ENCODE assay signal across 1 cellular context in the genomic region with DNA sequence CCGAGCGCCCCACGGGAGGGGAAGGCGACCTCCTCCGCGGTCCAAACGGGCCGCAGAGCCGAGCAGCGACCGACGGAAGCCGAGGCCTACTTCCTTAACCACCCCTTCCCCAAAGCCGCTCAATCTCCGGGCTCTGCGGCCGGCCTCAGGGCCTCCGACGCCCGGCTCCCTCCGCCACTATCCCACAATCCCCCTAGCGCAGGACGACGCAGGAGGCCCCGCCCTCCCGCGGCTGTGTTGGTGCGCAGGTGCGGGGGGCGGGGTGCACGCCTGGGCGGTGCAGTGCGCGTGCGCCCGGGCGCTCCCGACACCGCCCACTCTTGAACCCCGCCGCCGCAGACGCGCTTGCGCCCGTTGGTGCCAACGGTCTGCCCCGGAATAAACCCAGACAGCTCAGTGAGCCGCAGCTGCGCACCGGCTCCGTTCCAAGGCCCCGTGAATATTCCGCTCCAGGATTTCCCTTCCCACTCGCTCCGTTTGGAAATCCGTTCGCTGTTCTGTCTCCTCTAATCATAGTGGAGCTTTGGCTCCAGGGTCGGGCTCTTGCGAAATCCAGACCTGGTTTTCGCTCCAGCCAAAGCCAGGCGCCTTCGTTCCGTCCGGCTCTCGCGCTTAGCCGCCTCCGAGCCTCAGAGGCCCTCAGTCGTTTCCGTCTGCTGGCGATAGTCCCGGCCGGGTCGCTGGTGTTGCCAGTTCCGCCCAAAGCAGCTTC.
TF ChIP-seq lines count a peak whose summit lies in the region.

A gene with protein sequence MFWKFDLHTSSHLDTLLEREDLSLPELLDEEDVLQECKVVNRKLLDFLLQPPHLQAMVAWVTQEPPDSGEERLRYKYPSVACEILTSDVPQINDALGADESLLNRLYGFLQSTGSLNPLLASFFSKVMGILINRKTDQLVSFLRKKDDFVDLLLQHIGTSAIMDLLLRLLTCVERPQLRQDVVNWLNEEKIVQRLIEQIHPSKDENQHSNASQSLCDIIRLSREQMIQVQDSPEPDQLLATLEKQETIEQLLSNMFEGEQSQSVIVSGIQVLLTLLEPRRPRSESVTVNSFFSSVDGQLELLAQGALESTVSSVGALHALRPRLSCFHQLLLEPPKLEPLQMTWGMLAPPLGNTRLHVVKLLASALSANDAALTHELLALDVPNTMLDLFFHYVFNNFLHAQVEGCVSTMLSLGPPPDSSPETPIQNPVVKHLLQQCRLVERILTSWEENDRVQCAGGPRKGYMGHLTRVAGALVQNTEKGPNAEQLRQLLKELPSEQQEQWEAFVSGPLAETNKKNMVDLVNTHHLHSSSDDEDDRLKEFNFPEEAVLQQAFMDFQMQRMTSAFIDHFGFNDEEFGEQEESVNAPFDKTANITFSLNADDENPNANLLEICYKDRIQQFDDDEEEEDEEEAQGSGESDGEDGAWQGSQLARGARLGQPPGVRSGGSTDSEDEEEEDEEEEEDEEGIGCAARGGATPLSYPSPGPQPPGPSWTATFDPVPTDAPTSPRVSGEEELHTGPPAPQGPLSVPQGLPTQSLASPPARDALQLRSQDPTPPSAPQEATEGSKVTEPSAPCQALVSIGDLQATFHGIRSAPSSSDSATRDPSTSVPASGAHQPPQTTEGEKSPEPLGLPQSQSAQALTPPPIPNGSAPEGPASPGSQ (minus strand): TSS at position 190 of the 712 bp plus-strand sequence. CDS start 11,914 bp downstream, outside the sequence.

TF ChIP-seq in K562, 482 proteins besides CTCF, POLR2A, EP300 and RAD21 (continued from another document and continues in another):
- TF ChIP-seq TAF9B (IDR thresholded peaks at IDR 0.05; ENCODE audit: partially characterized antibody) (peak; percentile 89), JUNB (CRISPR knock-in tag; conservative IDR thresholded peaks at IDR 0.05) (no peak), SIRT6 (IDR thresholded peaks at IDR 0.05; ENCODE audit: low read depth, low read length) (no peak), RBM17 (IDR thresholded peaks at IDR 0.05; ENCODE audit: borderline replicate concordance, low read depth, low read length) (no peak), ILF3 (IDR thresholded peaks at IDR 0.05; ENCODE audit: borderline replicate concordance) (no peak), TBL1XR1 (IDR thresholded peaks at IDR 0.05; ENCODE audit: low read length in 2 of 2) (peak; percentile 93 to 96; a peak in 3 of 4 replicates), IFI16 (CRISPR knock-in tag; IDR thresholded peaks at IDR 0.05) (no peak), ZNF589 (CRISPR knock-in tag; IDR thresholded peaks at IDR 0.05; ENCODE audit: low read depth) (peak; percentile 82), CXXC5 (CRISPR knock-in tag; IDR thresholded peaks at IDR 0.05) (peak; percentile 99), NFE2 (IDR thresholded peaks at IDR 0.05; ENCODE audit: low read depth) (no peak), ZNF133 (CRISPR knock-in tag; IDR thresholded peaks at IDR 0.05) (no peak), FIP1L1 (IDR thresholded peaks at IDR 0.05; ENCODE audit: low read depth, low read length, poor library complexity, severe bottlenecking) (peak; percentile 91), KDM4B (IDR thresholded peaks at IDR 0.05; ENCODE audit: borderline replicate concordance in 2 of 2, low read depth in 1 of 2) (peak in 1 of 2 experiments; percentile 88; a peak in 2 of 4 replicates), ZFP30 (CRISPR knock-in tag; IDR thresholded peaks at IDR 0.05; ENCODE audit: borderline replicate concordance) (no peak), ZKSCAN1 (IDR thresholded peaks at IDR 0.05; ENCODE audit: low read depth, low read length) (peak; percentile 78; the same call in 1 of the 2 replicates), SRSF7 (optimal IDR thresholded peaks at IDR 0.05; ENCODE audit: low read depth, low read length) (no peak), HDAC2 (IDR thresholded peaks at IDR 0.05) (peak; percentile 93)
- TF ChIP-seq, protein P1, sequence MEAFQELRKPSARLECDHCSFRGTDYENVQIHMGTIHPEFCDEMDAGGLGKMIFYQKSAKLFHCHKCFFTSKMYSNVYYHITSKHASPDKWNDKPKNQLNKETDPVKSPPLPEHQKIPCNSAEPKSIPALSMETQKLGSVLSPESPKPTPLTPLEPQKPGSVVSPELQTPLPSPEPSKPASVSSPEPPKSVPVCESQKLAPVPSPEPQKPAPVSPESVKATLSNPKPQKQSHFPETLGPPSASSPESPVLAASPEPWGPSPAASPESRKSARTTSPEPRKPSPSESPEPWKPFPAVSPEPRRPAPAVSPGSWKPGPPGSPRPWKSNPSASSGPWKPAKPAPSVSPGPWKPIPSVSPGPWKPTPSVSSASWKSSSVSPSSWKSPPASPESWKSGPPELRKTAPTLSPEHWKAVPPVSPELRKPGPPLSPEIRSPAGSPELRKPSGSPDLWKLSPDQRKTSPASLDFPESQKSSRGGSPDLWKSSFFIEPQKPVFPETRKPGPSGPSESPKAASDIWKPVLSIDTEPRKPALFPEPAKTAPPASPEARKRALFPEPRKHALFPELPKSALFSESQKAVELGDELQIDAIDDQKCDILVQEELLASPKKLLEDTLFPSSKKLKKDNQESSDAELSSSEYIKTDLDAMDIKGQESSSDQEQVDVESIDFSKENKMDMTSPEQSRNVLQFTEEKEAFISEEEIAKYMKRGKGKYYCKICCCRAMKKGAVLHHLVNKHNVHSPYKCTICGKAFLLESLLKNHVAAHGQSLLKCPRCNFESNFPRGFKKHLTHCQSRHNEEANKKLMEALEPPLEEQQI (IDR thresholded peaks at IDR 0.05) = no peak
- TF ChIP-seq, protein P2, sequence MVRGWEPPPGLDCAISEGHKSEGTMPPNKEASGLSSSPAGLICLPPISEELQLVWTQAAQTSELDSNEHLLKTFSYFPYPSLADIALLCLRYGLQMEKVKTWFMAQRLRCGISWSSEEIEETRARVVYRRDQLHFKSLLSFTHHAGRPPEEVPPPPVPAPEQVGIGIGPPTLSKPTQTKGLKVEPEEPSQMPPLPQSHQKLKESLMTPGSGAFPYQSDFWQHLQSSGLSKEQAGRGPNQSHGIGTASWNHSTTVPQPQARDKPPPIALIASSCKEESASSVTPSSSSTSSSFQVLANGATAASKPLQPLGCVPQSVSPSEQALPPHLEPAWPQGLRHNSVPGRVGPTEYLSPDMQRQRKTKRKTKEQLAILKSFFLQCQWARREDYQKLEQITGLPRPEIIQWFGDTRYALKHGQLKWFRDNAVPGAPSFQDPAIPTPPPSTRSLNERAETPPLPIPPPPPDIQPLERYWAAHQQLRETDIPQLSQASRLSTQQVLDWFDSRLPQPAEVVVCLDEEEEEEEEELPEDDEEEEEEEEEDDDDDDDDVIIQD (CRISPR knock-in tag; IDR thresholded peaks at IDR 0.05) = no peak
- TF ChIP-seq, protein P3, sequence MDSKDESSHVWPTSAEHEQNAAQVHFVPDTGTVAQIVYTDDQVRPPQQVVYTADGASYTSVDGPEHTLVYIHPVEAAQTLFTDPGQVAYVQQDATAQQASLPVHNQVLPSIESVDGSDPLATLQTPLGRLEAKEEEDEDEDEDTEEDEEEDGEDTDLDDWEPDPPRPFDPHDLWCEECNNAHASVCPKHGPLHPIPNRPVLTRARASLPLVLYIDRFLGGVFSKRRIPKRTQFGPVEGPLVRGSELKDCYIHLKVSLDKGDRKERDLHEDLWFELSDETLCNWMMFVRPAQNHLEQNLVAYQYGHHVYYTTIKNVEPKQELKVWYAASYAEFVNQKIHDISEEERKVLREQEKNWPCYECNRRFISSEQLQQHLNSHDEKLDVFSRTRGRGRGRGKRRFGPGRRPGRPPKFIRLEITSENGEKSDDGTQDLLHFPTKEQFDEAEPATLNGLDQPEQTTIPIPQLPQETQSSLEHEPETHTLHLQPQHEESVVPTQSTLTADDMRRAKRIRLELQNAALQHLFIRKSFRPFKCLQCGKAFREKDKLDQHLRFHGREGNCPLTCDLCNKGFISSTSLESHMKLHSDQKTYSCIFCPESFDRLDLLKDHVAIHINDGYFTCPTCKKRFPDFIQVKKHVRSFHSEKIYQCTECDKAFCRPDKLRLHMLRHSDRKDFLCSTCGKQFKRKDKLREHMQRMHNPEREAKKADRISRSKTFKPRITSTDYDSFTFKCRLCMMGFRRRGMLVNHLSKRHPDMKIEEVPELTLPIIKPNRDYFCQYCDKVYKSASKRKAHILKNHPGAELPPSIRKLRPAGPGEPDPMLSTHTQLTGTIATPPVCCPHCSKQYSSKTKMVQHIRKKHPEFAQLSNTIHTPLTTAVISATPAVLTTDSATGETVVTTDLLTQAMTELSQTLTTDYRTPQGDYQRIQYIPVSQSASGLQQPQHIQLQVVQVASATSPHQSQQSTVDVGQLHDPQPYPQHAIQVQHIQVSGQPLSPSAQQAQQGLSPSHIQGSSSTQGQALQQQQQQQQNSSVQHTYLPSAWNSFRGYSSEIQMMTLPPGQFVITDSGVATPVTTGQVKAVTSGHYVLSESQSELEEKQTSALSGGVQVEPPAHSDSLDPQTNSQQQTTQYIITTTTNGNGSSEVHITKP (IDR thresholded peaks at IDR 0.05; ENCODE audit: partially characterized antibody) = peak; percentile 83
- TF ChIP-seq, protein P4, sequence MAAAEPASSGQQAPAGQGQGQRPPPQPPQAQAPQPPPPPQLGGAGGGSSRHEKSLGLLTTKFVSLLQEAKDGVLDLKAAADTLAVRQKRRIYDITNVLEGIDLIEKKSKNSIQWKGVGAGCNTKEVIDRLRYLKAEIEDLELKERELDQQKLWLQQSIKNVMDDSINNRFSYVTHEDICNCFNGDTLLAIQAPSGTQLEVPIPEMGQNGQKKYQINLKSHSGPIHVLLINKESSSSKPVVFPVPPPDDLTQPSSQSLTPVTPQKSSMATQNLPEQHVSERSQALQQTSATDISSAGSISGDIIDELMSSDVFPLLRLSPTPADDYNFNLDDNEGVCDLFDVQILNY (CRISPR knock-in tag; IDR thresholded peaks at IDR 0.05) = 0 out of 2 replicates have a peak, but pooled peaks have one; percentile 78
- TF ChIP-seq, protein P5, sequence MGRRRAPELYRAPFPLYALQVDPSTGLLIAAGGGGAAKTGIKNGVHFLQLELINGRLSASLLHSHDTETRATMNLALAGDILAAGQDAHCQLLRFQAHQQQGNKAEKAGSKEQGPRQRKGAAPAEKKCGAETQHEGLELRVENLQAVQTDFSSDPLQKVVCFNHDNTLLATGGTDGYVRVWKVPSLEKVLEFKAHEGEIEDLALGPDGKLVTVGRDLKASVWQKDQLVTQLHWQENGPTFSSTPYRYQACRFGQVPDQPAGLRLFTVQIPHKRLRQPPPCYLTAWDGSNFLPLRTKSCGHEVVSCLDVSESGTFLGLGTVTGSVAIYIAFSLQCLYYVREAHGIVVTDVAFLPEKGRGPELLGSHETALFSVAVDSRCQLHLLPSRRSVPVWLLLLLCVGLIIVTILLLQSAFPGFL (CRISPR knock-in tag; IDR thresholded peaks at IDR 0.05) = no peak
- TF ChIP-seq, protein P6, sequence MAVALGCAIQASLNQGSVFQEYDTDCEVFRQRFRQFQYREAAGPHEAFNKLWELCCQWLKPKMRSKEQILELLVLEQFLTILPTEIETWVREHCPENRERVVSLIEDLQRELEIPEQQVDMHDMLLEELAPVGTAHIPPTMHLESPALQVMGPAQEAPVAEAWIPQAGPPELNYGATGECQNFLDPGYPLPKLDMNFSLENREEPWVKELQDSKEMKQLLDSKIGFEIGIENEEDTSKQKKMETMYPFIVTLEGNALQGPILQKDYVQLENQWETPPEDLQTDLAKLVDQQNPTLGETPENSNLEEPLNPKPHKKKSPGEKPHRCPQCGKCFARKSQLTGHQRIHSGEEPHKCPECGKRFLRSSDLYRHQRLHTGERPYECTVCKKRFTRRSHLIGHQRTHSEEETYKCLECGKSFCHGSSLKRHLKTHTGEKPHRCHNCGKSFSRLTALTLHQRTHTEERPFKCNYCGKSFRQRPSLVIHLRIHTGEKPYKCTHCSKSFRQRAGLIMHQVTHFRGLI (CRISPR knock-in tag; IDR thresholded peaks at IDR 0.05) = no peak
- TF ChIP-seq, protein P7, sequence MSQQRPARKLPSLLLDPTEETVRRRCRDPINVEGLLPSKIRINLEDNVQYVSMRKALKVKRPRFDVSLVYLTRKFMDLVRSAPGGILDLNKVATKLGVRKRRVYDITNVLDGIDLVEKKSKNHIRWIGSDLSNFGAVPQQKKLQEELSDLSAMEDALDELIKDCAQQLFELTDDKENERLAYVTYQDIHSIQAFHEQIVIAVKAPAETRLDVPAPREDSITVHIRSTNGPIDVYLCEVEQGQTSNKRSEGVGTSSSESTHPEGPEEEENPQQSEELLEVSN (IDR thresholded peaks at IDR 0.05; ENCODE audit: borderline replicate concordance in 1 of 2, extremely low read depth in 1 of 2, insufficient read depth in 1 of 2, insufficient read length in 1 of 2, low read depth in 1 of 2, low read length in 1 of 2, poor library complexity in 1 of 2, severe bottlenecking in 1 of 2) = peak in 1 of 2 experiments; percentile 82
- TF ChIP-seq, protein P8, sequence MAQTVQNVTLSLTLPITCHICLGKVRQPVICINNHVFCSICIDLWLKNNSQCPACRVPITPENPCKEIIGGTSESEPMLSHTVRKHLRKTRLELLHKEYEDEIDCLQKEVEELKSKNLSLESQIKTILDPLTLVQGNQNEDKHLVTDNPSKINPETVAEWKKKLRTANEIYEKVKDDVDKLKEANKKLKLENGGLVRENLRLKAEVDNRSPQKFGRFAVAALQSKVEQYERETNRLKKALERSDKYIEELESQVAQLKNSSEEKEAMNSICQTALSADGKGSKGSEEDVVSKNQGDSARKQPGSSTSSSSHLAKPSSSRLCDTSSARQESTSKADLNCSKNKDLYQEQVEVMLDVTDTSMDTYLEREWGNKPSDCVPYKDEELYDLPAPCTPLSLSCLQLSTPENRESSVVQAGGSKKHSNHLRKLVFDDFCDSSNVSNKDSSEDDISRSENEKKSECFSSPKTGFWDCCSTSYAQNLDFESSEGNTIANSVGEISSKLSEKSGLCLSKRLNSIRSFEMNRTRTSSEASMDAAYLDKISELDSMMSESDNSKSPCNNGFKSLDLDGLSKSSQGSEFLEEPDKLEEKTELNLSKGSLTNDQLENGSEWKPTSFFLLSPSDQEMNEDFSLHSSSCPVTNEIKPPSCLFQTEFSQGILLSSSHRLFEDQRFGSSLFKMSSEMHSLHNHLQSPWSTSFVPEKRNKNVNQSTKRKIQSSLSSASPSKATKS (CRISPR knock-in tag; IDR thresholded peaks at IDR 0.05) = no peak
- TF ChIP-seq, protein P9, sequence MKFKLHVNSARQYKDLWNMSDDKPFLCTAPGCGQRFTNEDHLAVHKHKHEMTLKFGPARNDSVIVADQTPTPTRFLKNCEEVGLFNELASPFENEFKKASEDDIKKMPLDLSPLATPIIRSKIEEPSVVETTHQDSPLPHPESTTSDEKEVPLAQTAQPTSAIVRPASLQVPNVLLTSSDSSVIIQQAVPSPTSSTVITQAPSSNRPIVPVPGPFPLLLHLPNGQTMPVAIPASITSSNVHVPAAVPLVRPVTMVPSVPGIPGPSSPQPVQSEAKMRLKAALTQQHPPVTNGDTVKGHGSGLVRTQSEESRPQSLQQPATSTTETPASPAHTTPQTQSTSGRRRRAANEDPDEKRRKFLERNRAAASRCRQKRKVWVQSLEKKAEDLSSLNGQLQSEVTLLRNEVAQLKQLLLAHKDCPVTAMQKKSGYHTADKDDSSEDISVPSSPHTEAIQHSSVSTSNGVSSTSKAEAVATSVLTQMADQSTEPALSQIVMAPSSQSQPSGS (CRISPR knock-in tag; IDR thresholded peaks at IDR 0.05) = no peak
- TF ChIP-seq, protein P10, sequence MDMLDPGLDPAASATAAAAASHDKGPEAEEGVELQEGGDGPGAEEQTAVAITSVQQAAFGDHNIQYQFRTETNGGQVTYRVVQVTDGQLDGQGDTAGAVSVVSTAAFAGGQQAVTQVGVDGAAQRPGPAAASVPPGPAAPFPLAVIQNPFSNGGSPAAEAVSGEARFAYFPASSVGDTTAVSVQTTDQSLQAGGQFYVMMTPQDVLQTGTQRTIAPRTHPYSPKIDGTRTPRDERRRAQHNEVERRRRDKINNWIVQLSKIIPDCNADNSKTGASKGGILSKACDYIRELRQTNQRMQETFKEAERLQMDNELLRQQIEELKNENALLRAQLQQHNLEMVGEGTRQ (CRISPR knock-in tag; IDR thresholded peaks at IDR 0.05) = no peak
